Comparison of ENCODE assay signal across 16 cellular contexts in the genomic region with DNA sequence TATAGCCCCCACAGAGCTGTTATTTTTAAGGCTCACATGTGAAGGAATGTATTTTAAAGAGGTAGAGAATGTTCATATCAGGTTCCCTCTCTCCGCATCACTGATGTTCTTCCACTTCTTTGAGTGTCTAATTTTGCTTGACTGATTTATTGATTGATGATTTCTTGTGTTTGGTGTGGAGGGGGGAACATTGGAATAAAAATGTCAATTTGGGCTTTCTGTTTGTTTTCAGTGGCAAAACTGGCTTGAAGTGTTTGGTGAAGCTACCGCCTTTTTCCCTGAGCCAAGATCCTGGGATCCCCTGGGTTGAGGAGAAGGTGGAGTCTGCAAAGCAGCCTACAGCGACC. TPM values are rescaled to one million over a fixed set of nuclear protein-coding genes. Genes with fewer than 3 reads are reported as not detected.
"Had no signal": no experiment of that assay in that cellular context is flagged by ENCODE, and none has a peak within 500 bp of the region (broad histone marks: within the 10 kb centered on the region; RNA-seq: fewer than 3 reads in every experiment).

No MANE protein-coding gene starts in this region.

- H3K36me3 Mint-ChIP-seq: activated CD4-positive, alpha-beta memory T cell treated with anti-CD3 and anti-CD28 coated beads for 36 hours; naive B cell had no signal

- H3K4me3 Mint-ChIP-seq: activated CD4-positive, alpha-beta memory T cell treated with anti-CD3 and anti-CD28 coated beads for 36 hours; effector memory CD8-positive, alpha-beta T cell had no signal

- H3K4me1 Mint-ChIP-seq: naive B cell had no signal

- H3K4me3 ChIP-seq: lower lobe of right lung, ovary, SJSA1, skin epidermis, tibial artery had no signal

- H3K27ac Mint-ChIP-seq: activated CD4-positive, alpha-beta memory T cell treated with anti-CD3 and anti-CD28 coated beads for 36 hours; effector memory CD8-positive, alpha-beta T cell; naive B cell had no signal

- H3K9me3 Mint-ChIP-seq: activated CD4-positive, alpha-beta memory T cell treated with anti-CD3 and anti-CD28 coated beads for 36 hours; effector memory CD8-positive, alpha-beta T cell had no signal

- ATAC-seq: effector memory CD8-positive, alpha-beta T cell had no signal

- H3K9me3 ChIP-seq: lower lobe of right lung, ovary, SJSA1, tibial artery had no signal

- DNase-seq: activated CD4-positive, alpha-beta memory T cell treated with anti-CD3 and anti-CD28 coated beads for 36 hours; caudate nucleus; effector memory CD8-positive, alpha-beta T cell; hypothalamus; kidney glomerular epithelial cell; lower lobe of right lung; naive B cell; T1000; tibial artery had no signal

- H3K36me3 ChIP-seq: lower lobe of right lung, ovary, SJSA1, tibial artery had no signal

- H3K27ac ChIP-seq: lower lobe of right lung, SJSA1, skin epidermis, VCaP had no signal

- H3K27me3 ChIP-seq: ovary, SJSA1, tibial artery had no signal

RNA-seq across cellular contexts. Expression of gene TMEM212, which starts 2.7 kb away (rescaled TPM):
- total RNA-seq: activated CD4-positive, alpha-beta memory T cell treated with anti-CD3 and anti-CD28 coated beads for 36 hours; glomerular endothelial cell; renal cortical epithelial cell; SJSA1 had no signal
- polyA plus RNA-seq: esophagus, ovary had no signal
